Comparison of ENCODE assay signal across 20 cellular contexts in the genomic region with DNA sequence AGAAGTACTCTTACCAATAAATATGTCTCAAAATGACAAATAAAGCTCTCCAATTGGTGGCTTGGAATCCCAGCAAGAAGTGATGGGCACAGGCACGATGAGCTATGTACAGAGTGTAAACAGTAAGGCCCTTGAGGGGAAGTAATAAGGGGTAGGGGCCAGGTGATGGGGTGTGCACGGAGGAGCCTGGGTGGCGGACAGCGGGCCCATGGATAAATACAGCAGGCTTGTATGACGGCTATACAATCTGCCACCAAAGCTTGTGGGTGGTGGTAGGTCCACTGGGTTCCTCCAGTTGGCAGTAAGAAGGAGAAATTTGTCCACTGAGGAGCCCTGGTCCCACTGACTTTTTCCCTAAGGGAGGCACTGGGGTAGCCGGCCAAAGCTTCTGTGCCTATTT. TPM values are rescaled to one million over a fixed set of nuclear protein-coding genes. Genes with fewer than 3 reads are reported as not detected.
DNase-seq lines count a peak whose midpoint lies in the region; ATAC-seq, FAIRE-seq and TF ChIP-seq lines count a peak whose summit lies in the region.
"Had no signal": no experiment of that assay in that cellular context is flagged by ENCODE, and none has a peak within 500 bp of the region (broad histone marks: within the 10 kb centered on the region; RNA-seq: fewer than 3 reads in every experiment).

No MANE protein-coding gene starts in this region.

- TF ChIP-seq CTCF in H9 (conservative IDR thresholded peaks at IDR 0.05), result no peak
- no peak for TF ChIP-seq CTCF in astrocyte (IDR thresholded peaks at IDR 0.05; ENCODE audit: insufficient read depth, low read depth, low read length)
- no peak for TF ChIP-seq CTCF in parathyroid adenoma (IDR thresholded peaks at IDR 0.05)

- H2BK120ac ChIP-seq in H9 (ENCODE audit: low read depth, low read length, poor library complexity, severe bottlenecking), result no peak overlapping the region

- no peak for FAIRE-seq in astrocyte (lab: Jason Lieb, UNC)

- no peak overlapping the region for H3K27ac Mint-ChIP-seq in CD4-positive, alpha-beta memory T cell
- no peak overlapping the region for H3K27ac Mint-ChIP-seq in H9
- H3K27ac Mint-ChIP-seq in astrocyte (ENCODE audit: unreplicated experiment), result no peak overlapping the region
- H3K27ac Mint-ChIP-seq: CD8-positive, alpha-beta memory T cell; memory B cell; nephron; progenitor cell of endocrine pancreas; stimulated activated memory B cell treated with anti-CD40 and anti-IgM and Interleukin-4, amounts not matched to agents 10 μg/mL and 1 μg/mL and 100 μg/mL, for 72 hours had no signal

- H3K36me3 Mint-ChIP-seq in CD4-positive, alpha-beta memory T cell, result no peaks in the 10 kb centered on the region
- H3K36me3 Mint-ChIP-seq in H9 (ENCODE audit: insufficient read depth in 1 of 3, low read depth in 3 of 3) (no peaks in the 10 kb centered on the region), astrocyte (ENCODE audit: low read depth, unreplicated experiment) (no peaks in the 10 kb centered on the region)
- H3K36me3 Mint-ChIP-seq: CD8-positive, alpha-beta memory T cell; memory B cell; stimulated activated memory B cell treated with anti-CD40 and anti-IgM and Interleukin-4, amounts not matched to agents 10 μg/mL and 1 μg/mL and 100 μg/mL, for 72 hours had no signal

- H3K18ac ChIP-seq in H9 (ENCODE audit: insufficient read length, low read depth, low read length), result no peak overlapping the region

- H4K8ac ChIP-seq in H9 (replicated peaks; ENCODE audit: insufficient read length, low read depth, low read length), result no peak overlapping the region

- no peak overlapping the region for H2BK20ac ChIP-seq in H9 (ENCODE audit: low read depth, low read length, poor library complexity, severe bottlenecking)

- H2BK5ac ChIP-seq in H9 (ENCODE audit: insufficient read length, low read length), result no peak overlapping the region

- no peak for ATAC-seq in GM18870 (IDR thresholded peaks at IDR 0.05; ENCODE audit: unreplicated experiment)
- no peak for ATAC-seq in HG03520 (IDR thresholded peaks at IDR 0.05; ENCODE audit: unreplicated experiment)

- H3K9ac ChIP-seq in H9 (ENCODE audit: extremely low read depth, insufficient read length, low read length) (no peak overlapping the region), astrocyte (ENCODE audit: low read length) (no peak overlapping the region), parathyroid adenoma (no peak overlapping the region)

- no peak overlapping the region for H3K4me3 ChIP-seq in CD4-positive, alpha-beta memory T cell (ENCODE audit: low read length in 2 of 2)
- H3K4me3 ChIP-seq in astrocyte (ENCODE audit: insufficient read depth, low read depth, low read length), result no peak overlapping the region
- no peak overlapping the region for H3K4me3 ChIP-seq in parathyroid adenoma (ENCODE audit: low read depth, low read length)

- H2AFZ ChIP-seq in H9 (ENCODE audit: low read length) (no peak overlapping the region), astrocyte (ENCODE audit: low read depth, low read length) (no peak overlapping the region), parathyroid adenoma (peak overlapping the region; percentile 92)

- DNase-seq in CD4-positive, alpha-beta memory T cell, result no peak
- DNase-seq in H9 (no peak), astrocyte (ENCODE audit: low read depth) (no peak), NCI-H146 treated with DMSO at 0.1 percent for 48 hours (lab: John Stamatoyannopoulos, UW; ENCODE audit: unreplicated experiment) (no peak)
- DNase-seq: cortex of kidney, esophagus squamous epithelium, GF-D8, NCI-H2029 treated with DMSO at 0.1 percent for 48 hours, SIG-M5 had no signal

- H2BK15ac ChIP-seq in H9 (ENCODE audit: low read depth, low read length), result no peak overlapping the region

- no peak overlapping the region for H3T11ph ChIP-seq in H9 (ENCODE audit: low read length)

- POLR2A ChIA-PET in CD4-positive, alpha-beta memory T cell (lab: Charles Lee; ENCODE audit: partially characterized antibody), result no interaction called here

- no peak overlapping the region for H2BK12ac ChIP-seq in H9 (ENCODE audit: insufficient read length, low read depth, low read length)

- H3K9me3 Mint-ChIP-seq in CD4-positive, alpha-beta memory T cell, result peaks cover 0 to 4% (median 0%) of the 10 kb centered on the region in 8 donors
- no peaks in the 10 kb centered on the region for H3K9me3 Mint-ChIP-seq in H9
- H3K9me3 Mint-ChIP-seq in astrocyte (ENCODE audit: unreplicated experiment), result no peaks in the 10 kb centered on the region
- H3K9me3 Mint-ChIP-seq: activated T-helper 2 cell treated with anti-CD3 and anti-CD28 coated beads, Interferon-gamma antibody, Interleukin-2, Interleukin-4, amounts not matched to agents 10 μg/mL and 5 μg/mL and 100 μg/mL, durations not matched to agents 14 hours and 24 hours and 36 hours; endodermal cell; memory B cell; nephron; stimulated activated memory B cell treated with anti-CD40 and anti-IgM and Interleukin-4, amounts not matched to agents 10 μg/mL and 1 μg/mL and 100 μg/mL, for 72 hours had no signal

- peaks cover 3 to 15% (median 7%) of the 10 kb centered on the region in 4 donors for H3K4me1 Mint-ChIP-seq in CD4-positive, alpha-beta memory T cell
- H3K4me1 Mint-ChIP-seq in H9 (peaks cover 12 to 23% of the 10 kb centered on the region in 2 experiments), astrocyte (ENCODE audit: low read depth, unreplicated experiment) (peaks cover 21% of the 10 kb centered on the region)
- H3K4me1 Mint-ChIP-seq: memory B cell; stimulated activated memory B cell treated with anti-CD40 and anti-IgM and Interleukin-4, amounts not matched to agents 10 μg/mL and 1 μg/mL and 100 μg/mL, for 72 hours had no signal

- H3K23ac ChIP-seq in H9 (ENCODE audit: insufficient read length, low read depth, low read length), result no peak overlapping the region

- H3K56ac ChIP-seq in H9 (ENCODE audit: insufficient read length, low read depth, low read length), result no peak overlapping the region

- H3K36me3 ChIP-seq in CD4-positive, alpha-beta memory T cell (ENCODE audit: insufficient read depth, low read length), result no peaks in the 10 kb centered on the region
- no peaks in the 10 kb centered on the region for H3K36me3 ChIP-seq in astrocyte (ENCODE audit: insufficient read depth, low read length)
- H3K36me3 ChIP-seq in parathyroid adenoma (ENCODE audit: control insufficient read depth, insufficient read depth, low read length), result no peaks in the 10 kb centered on the region
- H3K36me3 ChIP-seq: esophagus squamous epithelium, suprapubic skin had no signal

- H3K27ac ChIP-seq in CD4-positive, alpha-beta memory T cell (ENCODE audit: low read depth, low read length), result no peak overlapping the region
- no peak overlapping the region for H3K27ac ChIP-seq in H9 (ENCODE audit: insufficient read length, low read depth, low read length)
- H3K27ac ChIP-seq in astrocyte (ENCODE audit: low read depth, low read length), result no peak overlapping the region
- H3K27ac ChIP-seq in parathyroid adenoma, result no peak overlapping the region
- H3K27ac ChIP-seq: esophagus squamous epithelium, suprapubic skin had no signal

- CTCF ChIA-PET in CD4-positive, alpha-beta memory T cell (lab: Charles Lee; ENCODE audit: partially characterized antibody), result interaction anchor here (0.9 kb wide), 1 partner anchor 8 kb away, joined by 3 read pairs; no protein-coding TSS in a partner anchor

- H3K27me3 Mint-ChIP-seq in CD4-positive, alpha-beta memory T cell, result peaks cover 30 to 50% of the 10 kb centered on the region in 2 donors
- H3K27me3 Mint-ChIP-seq in H9 (ENCODE audit: low read depth) (peaks cover 39% of the 10 kb centered on the region), astrocyte (ENCODE audit: low read depth, unreplicated experiment) (peaks cover 14% of the 10 kb centered on the region)

- intact Hi-C loops in CD4-positive, alpha-beta memory T cell (cut with micrococcal nuclease), result no loop called here

- H3K79me2 ChIP-seq in H9 (ENCODE audit: insufficient read depth, low read length) (no peaks in the 10 kb centered on the region), astrocyte (ENCODE audit: insufficient read depth, low read length) (no peaks in the 10 kb centered on the region), parathyroid adenoma (no peaks in the 10 kb centered on the region)

- H3K4me1 ChIP-seq in CD4-positive, alpha-beta memory T cell (ENCODE audit: insufficient read depth, low read length), result peaks cover 5% of the 10 kb centered on the region
- H3K4me1 ChIP-seq in H9 (ENCODE audit: insufficient read depth, low read length) (peaks cover 2% of the 10 kb centered on the region; the same call in 1 of the 2 replicates), astrocyte (ENCODE audit: insufficient read depth, low read length) (peaks cover 18% of the 10 kb centered on the region), parathyroid adenoma (peaks cover 2% of the 10 kb centered on the region)

- H3K4ac ChIP-seq in H9 (ENCODE audit: low read depth, low read length), result no peak overlapping the region

- H3K14ac ChIP-seq in H9 (ENCODE audit: insufficient read depth, low read length), result no peak overlapping the region

- no peaks in the 10 kb centered on the region for H3K9me3 ChIP-seq in CD4-positive, alpha-beta memory T cell (ENCODE audit: control insufficient read depth in 1 of 2, low read length in 2 of 2)
- H3K9me3 ChIP-seq in H9 (ENCODE audit: control insufficient read depth, low read depth, low read length) (no peaks in the 10 kb centered on the region), astrocyte (ENCODE audit: insufficient read depth, low read depth, low read length) (no peaks in the 10 kb centered on the region), parathyroid adenoma (ENCODE audit: control insufficient read depth, low read length) (no peaks in the 10 kb centered on the region)
- H3K9me3 ChIP-seq: esophagus squamous epithelium, suprapubic skin had no signal

- H3K4me2 ChIP-seq in H9 (ENCODE audit: insufficient read depth, insufficient read length, low read length) (peak overlapping the region; percentile 70), astrocyte (ENCODE audit: low read length) (no peak overlapping the region), parathyroid adenoma (ENCODE audit: low read length) (no peak overlapping the region)

- H4K20me1 ChIP-seq in H9 (ENCODE audit: control insufficient read depth, insufficient read depth, insufficient read length) (no peaks in the 10 kb centered on the region), astrocyte (ENCODE audit: insufficient read depth, low read length) (no peaks in the 10 kb centered on the region)

- H3K79me1 ChIP-seq in H9 (ENCODE audit: insufficient read depth, low read depth, low read length, poor library complexity, severe bottlenecking), result no peaks in the 10 kb centered on the region

- no peaks in the 10 kb centered on the region for H3K27me3 ChIP-seq in CD4-positive, alpha-beta memory T cell (ENCODE audit: insufficient read depth, low read length)
- H3K27me3 ChIP-seq in H9 (ENCODE audit: insufficient read depth, low read length) (peaks cover 4% of the 10 kb centered on the region; the same call in 1 of the 2 replicates), astrocyte (ENCODE audit: insufficient read depth, low read length) (no peaks in the 10 kb centered on the region), parathyroid adenoma (ENCODE audit: control insufficient read depth, insufficient read depth, low read length) (no peaks in the 10 kb centered on the region)

- no peak overlapping the region for H2AK5ac ChIP-seq in H9 (ENCODE audit: insufficient read length, low read length)

- no peak overlapping the region for H4K5ac ChIP-seq in H9 (ENCODE audit: insufficient read length, low read depth, low read length)

- peaks cover 3% of the 10 kb centered on the region for H3K23me2 ChIP-seq in H9 (ENCODE audit: insufficient read length, low read depth, low read length, poor library complexity, severe bottlenecking)

- WGBS in H9 (ENCODE audit: extremely low coverage, insufficient read length, low lambda C conversion rate), result no CpG with 5 or more reads among the region's 6 CpGs

- H3K4me3 Mint-ChIP-seq in CD4-positive, alpha-beta memory T cell, result peak overlapping the region in 5 of 8 donors; percentile 34 to 62 (median 41)
- peak overlapping the region in 1 of 2 experiments; percentile 50; a peak in 1 of 5 replicates for H3K4me3 Mint-ChIP-seq in H9
- peak overlapping the region; percentile 54 for H3K4me3 Mint-ChIP-seq in astrocyte (ENCODE audit: unreplicated experiment)
- H3K4me3 Mint-ChIP-seq: memory B cell had no signal

- no peak overlapping the region for H4K91ac ChIP-seq in H9 (ENCODE audit: insufficient read length, low read depth, low read length)

RNA-seq across cellular contexts. Expression of gene ADRA1D, which starts 28.3 kb away (rescaled TPM):
- not detected for total RNA-seq in CD4-positive, alpha-beta memory T cell
- not detected for polyA plus RNA-seq in CD4-positive, alpha-beta memory T cell
- total RNA-seq in H9 (2021) (0.50 and 0.86 TPM in 2 replicates), astrocyte (not detected in 2 replicates)
- total RNA-seq: activated T-helper 2 cell treated with anti-CD3 and anti-CD28 coated beads, Interferon-gamma antibody, Interleukin-2, Interleukin-4, amounts not matched to agents 10 μg/mL and 5 μg/mL and 100 μg/mL, durations not matched to agents 14 hours and 24 hours and 36 hours; CD8-positive, alpha-beta memory T cell; endodermal cell; progenitor cell of endocrine pancreas had no signal
- polyA plus RNA-seq: CD8-positive, alpha-beta memory T cell had no signal
